9 cellular contexts compared by ENCODE assay signal in genomic region chrX:19683358-19683757, GRCh38.
DNase-seq lines count a peak whose midpoint lies in the region; ATAC-seq lines count a peak whose summit lies in the region.
"Had no signal": no experiment of that assay in that cellular context is flagged by ENCODE, and none has a peak within 500 bp of the region (broad histone marks: within the 10 kb centered on the region; RNA-seq: fewer than 3 reads in every experiment).

No MANE protein-coding gene starts in this region.

- no peaks in the 10 kb centered on the region for H3K27me3 Mint-ChIP-seq in central memory CD8-positive, alpha-beta T cell

- H3K9me3 Mint-ChIP-seq in central memory CD8-positive, alpha-beta T cell = no peaks in the 10 kb centered on the region

- peaks cover 66% of the 10 kb centered on the region for H3K4me1 Mint-ChIP-seq in central memory CD8-positive, alpha-beta T cell

- peak overlapping the region; percentile 52 for H3K4me3 Mint-ChIP-seq in central memory CD8-positive, alpha-beta T cell

- H3K36me3 Mint-ChIP-seq in central memory CD8-positive, alpha-beta T cell (ENCODE audit: insufficient read depth) = peaks cover 26% of the 10 kb centered on the region

- ATAC-seq in GM19035 (IDR thresholded peaks at IDR 0.05; ENCODE audit: unreplicated experiment) (peak; percentile 23), HG02981 (IDR thresholded peaks at IDR 0.05; ENCODE audit: unreplicated experiment) (peak; percentile 10), sciatic nerve (peak; percentile 71), HG03039 (IDR thresholded peaks at IDR 0.05; ENCODE audit: unreplicated experiment) (no peak)
- peak; percentile 31 for ATAC-seq in central memory CD8-positive, alpha-beta T cell (replicated peaks; ENCODE audit: extremely low read depth, poor library complexity, severe bottlenecking)
- ATAC-seq: Panc1 had no signal

- intact Hi-C loops in sciatic nerve (cut with DNase I) = no loop called here

- H3K27ac Mint-ChIP-seq in central memory CD8-positive, alpha-beta T cell (ENCODE audit: low read depth) = peak overlapping the region; percentile 96

- no peak for DNase-seq in central memory CD8-positive, alpha-beta T cell (ENCODE audit: low spot score in 2 of 2)
- no peak for DNase-seq in sciatic nerve (ENCODE audit: low spot score)
- DNase-seq in stimulated activated CD4-positive, alpha-beta T cell treated with anti-CD3 and anti-CD28 coated beads, Interleukin-15, amount 100 ng/mL, for 24 hours = no peak
- no peak for DNase-seq in DMS79 treated with DMSO at 0.1 percent for 48 hours (lab: John Stamatoyannopoulos, UW)
- no peak for DNase-seq in HuH-7.5 (ENCODE audit: low spot score)
